Comparison of ENCODE assay signal across 1 cellular context in genomic region chr16:69131167-69131748, GRCh38.
TF ChIP-seq lines count a peak whose summit lies in the region.

No MANE protein-coding gene starts in this region.

TF ChIP-seq in K562, 482 proteins besides CTCF, POLR2A, EP300 and RAD21:
- TF ChIP-seq ZBTB7A (IDR thresholded peaks at IDR 0.05; ENCODE audit: borderline replicate concordance, control insufficient read depth, low read depth, low read length) (peak; percentile 53; the same call in 1 of the 2 replicates), MYNN (IDR thresholded peaks at IDR 0.05) (peak; percentile 68; the same call in 1 of the 2 replicates), MYNN (CRISPR knock-in tag; IDR thresholded peaks at IDR 0.05) (no peak), EGR1 (conservative IDR thresholded peaks at IDR 0.05) (peak; percentile 76), SPI1 (IDR thresholded peaks at IDR 0.05; ENCODE audit: borderline replicate concordance, low read depth, low read length) (peak; percentile 89), CBX2 (IDR thresholded peaks at IDR 0.05; ENCODE audit: insufficient read depth, low read length, poor library complexity, severe bottlenecking) (no peak), PHF21A (IDR thresholded peaks at IDR 0.05; ENCODE audit: borderline replicate concordance, low read depth) (no peak), PRDM10 (IDR thresholded peaks at IDR 0.05; ENCODE audit: partially characterized antibody) (peak; percentile 76), KDM5B (IDR thresholded peaks at IDR 0.05; ENCODE audit: insufficient replicate concordance, low read depth, low read length) (peak; percentile 9)
